Comparison of ENCODE assay signal across 9 cellular contexts in genomic region chr3:128804817-128805166, GRCh38.
A peak's percentile ranks its signal among the peaks of the same experiment; 100 is the strongest.
DNase-seq lines count a peak whose midpoint lies in the region; ATAC-seq, FAIRE-seq and TF ChIP-seq lines count a peak whose summit lies in the region.
"Had no signal": no experiment of that assay in that cellular context is flagged by ENCODE, and none has a peak within 500 bp of the region (broad histone marks: within the 10 kb centered on the region; RNA-seq: fewer than 3 reads in every experiment).

No MANE protein-coding gene starts in this region.

- H3K9me3 Mint-ChIP-seq in T-cell = no peaks in the 10 kb centered on the region

- POLR2A ChIA-PET in T-cell (lab: Charles Lee) = interaction anchor here in 1 of 2 donors (0.6 to 1.6 kb wide), 6 partner anchors 8 to 154 kb away, joined by 3 to 6 read pairs (median 4); partner anchors contain the start of gene RPN1

- peak overlapping the region in 3 of 4 donors; percentile 39 to 83 (median 53) for H3K27ac ChIP-seq in gastroesophageal sphincter
- H3K27ac ChIP-seq: tibial artery had no signal

- H3K27ac Mint-ChIP-seq in T-cell = peak overlapping the region; percentile 90 to 94

- CTCF ChIA-PET in T-cell (lab: Charles Lee) = interaction anchor here in 1 of 2 donors (0.6 to 2.4 kb wide), 11 partner anchors 10 to 187 kb away, joined by 3 to 36 read pairs (median 4); partner anchors contain the start of gene ACAD9

- no peak for TF ChIP-seq POLR2A in gastroesophageal sphincter (IDR thresholded peaks at IDR 0.05)

- peaks cover 76 to 79% (median 77%) of the 10 kb centered on the region in 3 donors for H3K4me1 Mint-ChIP-seq in T-cell

- peaks cover 8 to 91% (median 12%) of the 10 kb centered on the region in 3 donors for H3K4me1 ChIP-seq in gastroesophageal sphincter

- ATAC-seq in T-cell (replicated peaks in 1 of 4) = no peak
- ATAC-seq in gastroesophageal sphincter = no peak
- ATAC-seq in GM18519 (IDR thresholded peaks at IDR 0.05; ENCODE audit: low FRiP score, unreplicated experiment) = no peak

- peaks cover 50% of the 10 kb centered on the region for H3K36me3 Mint-ChIP-seq in T-cell

- no peaks in the 10 kb centered on the region for H3K27me3 ChIP-seq in gastroesophageal sphincter
- H3K27me3 ChIP-seq: tibial artery had no signal

- DNase-seq in GM19239 (ENCODE audit: insufficient read length, low spot score) (no peak), T-cell (no peak), renal cortical epithelial cell (ENCODE audit: low read depth) (peak; percentile 69), NCI-H526 (lab: John Stamatoyannopoulos, UW) (no peak), SHP77 (lab: John Stamatoyannopoulos, UW) (no peak), NOMO-1 (lab: John Stamatoyannopoulos, UW; ENCODE audit: unreplicated experiment in 2 of 2) (no peak)
- DNase-seq: tibial artery had no signal

- TF ChIP-seq EP300 in gastroesophageal sphincter (IDR thresholded peaks at IDR 0.05) = no peak

- peak overlapping the region; percentile 71 to 75 (median 72) for H3K4me3 Mint-ChIP-seq in T-cell

- peak; percentile 54 for FAIRE-seq in GM19239 (lab: Jason Lieb, UNC)

- TF ChIP-seq CTCF in gastroesophageal sphincter (IDR thresholded peaks at IDR 0.05) = no peak

- H3K27me3 Mint-ChIP-seq in T-cell = no peaks in the 10 kb centered on the region

- peaks cover 0 to 40% of the 10 kb centered on the region in 2 donors for H3K36me3 ChIP-seq in gastroesophageal sphincter

- H3K9me3 ChIP-seq in gastroesophageal sphincter = no peaks in the 10 kb centered on the region
- H3K9me3 ChIP-seq: tibial artery had no signal

- no peak overlapping the region for H3K4me3 ChIP-seq in gastroesophageal sphincter
- H3K4me3 ChIP-seq: tibial artery had no signal

- 44 to 65% methylated on average over 5 of the region's 5 CpGs for WGBS in gastroesophageal sphincter (ENCODE audit: low coverage in 1 of 2), 2 donors
